ENCODE assay signal across 2 cellular contexts in the genomic region with DNA sequence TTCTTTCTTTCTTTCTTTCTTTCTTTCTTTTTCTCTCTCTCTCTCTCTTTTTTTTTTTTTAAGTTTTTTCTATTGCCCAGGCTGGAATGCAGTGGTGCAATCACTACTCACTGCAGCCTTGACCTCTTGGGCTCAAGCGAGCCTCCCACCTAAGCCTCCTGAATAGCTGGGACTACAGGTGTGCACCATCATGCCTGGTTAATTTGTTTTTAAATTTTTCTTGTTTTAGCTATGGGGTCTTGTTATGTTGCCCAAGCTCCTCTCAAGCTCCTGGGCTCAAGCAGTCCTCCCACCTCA.
TF ChIP-seq lines count a peak whose summit lies in the region.

No MANE protein-coding gene starts in this region.

TF ChIP-seq in HepG2, 621 proteins besides CTCF, POLR2A, EP300 and RAD21:
- 0 out of 2 replicates have a peak, but pooled peaks have one; percentile 14 for TF ChIP-seq U2AF2 (IDR thresholded peaks at IDR 0.05; ENCODE audit: low read depth, low read length)
- peak; percentile 64 for TF ChIP-seq NR2F6 (IDR thresholded peaks at IDR 0.05)
- peak; percentile 59 for TF ChIP-seq NR2F6 (CRISPR knock-in tag; IDR thresholded peaks at IDR 0.05)
- no peak for TF ChIP-seq CENPT (CRISPR knock-in tag; IDR thresholded peaks at IDR 0.05; ENCODE audit: low read depth)
- peak in 1 of 2 experiments; percentile 46; a peak in 2 of 4 replicates for TF ChIP-seq NR2F1 (CRISPR knock-in tag; IDR thresholded peaks at IDR 0.05)
- TF ChIP-seq, protein P1, sequence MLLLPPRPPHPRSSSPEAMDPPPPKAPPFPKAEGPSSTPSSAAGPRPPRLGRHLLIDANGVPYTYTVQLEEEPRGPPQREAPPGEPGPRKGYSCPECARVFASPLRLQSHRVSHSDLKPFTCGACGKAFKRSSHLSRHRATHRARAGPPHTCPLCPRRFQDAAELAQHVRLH (CRISPR knock-in tag; IDR thresholded peaks at IDR 0.05; ENCODE audit: borderline replicate concordance, low read depth) = no peak
- peak; percentile 74 for TF ChIP-seq TEAD3 (CRISPR knock-in tag; optimal IDR thresholded peaks at IDR 0.05; ENCODE audit: borderline replicate concordance)
- TF ChIP-seq SRF (IDR thresholded peaks at IDR 0.05; ENCODE audit: low read depth, low read length) = no peak
- peak; percentile 24; the same call in 1 of the 2 replicates for TF ChIP-seq ZNF460 (CRISPR knock-in tag; IDR thresholded peaks at IDR 0.05; ENCODE audit: borderline replicate concordance)
- TF ChIP-seq CEBPG (CRISPR knock-in tag; IDR thresholded peaks at IDR 0.05) = 0 out of 2 replicates have a peak, but pooled peaks have one; percentile 41
- TF ChIP-seq, protein P2, sequence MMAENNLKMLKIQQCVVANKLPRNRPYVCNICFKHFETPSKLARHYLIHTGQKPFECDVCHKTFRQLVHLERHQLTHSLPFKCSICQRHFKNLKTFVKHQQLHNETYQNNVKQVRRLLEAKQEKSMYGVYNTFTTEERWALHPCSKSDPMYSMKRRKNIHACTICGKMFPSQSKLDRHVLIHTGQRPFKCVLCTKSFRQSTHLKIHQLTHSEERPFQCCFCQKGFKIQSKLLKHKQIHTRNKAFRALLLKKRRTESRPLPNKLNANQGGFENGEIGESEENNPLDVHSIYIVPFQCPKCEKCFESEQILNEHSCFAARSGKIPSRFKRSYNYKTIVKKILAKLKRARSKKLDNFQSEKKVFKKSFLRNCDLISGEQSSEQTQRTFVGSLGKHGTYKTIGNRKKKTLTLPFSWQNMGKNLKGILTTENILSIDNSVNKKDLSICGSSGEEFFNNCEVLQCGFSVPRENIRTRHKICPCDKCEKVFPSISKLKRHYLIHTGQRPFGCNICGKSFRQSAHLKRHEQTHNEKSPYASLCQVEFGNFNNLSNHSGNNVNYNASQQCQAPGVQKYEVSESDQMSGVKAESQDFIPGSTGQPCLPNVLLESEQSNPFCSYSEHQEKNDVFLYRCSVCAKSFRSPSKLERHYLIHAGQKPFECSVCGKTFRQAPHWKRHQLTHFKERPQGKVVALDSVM (CRISPR knock-in tag; IDR thresholded peaks at IDR 0.05) = peak; percentile 96
- TF ChIP-seq, protein P3, sequence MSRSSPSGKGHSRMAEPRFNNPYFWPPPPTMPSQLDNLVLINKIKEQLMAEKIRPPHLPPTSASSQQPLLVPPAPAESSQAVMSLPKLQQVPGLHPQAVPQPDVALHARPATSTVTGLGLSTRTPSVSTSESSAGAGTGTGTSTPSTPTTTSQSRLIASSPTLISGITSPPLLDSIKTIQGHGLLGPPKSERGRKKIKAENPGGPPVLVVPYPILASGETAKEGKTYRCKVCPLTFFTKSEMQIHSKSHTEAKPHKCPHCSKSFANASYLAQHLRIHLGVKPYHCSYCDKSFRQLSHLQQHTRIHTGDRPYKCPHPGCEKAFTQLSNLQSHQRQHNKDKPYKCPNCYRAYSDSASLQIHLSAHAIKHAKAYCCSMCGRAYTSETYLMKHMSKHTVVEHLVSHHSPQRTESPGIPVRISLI (CRISPR knock-in tag; IDR thresholded peaks at IDR 0.05; ENCODE audit: borderline replicate concordance) = peak; percentile 32; the same call in 1 of the 2 replicates

TF ChIP-seq in K562, 482 proteins besides CTCF, POLR2A, EP300 and RAD21:
- TF ChIP-seq ZNF282 (CRISPR knock-in tag; IDR thresholded peaks at IDR 0.05) = no peak
- TF ChIP-seq, protein P4, sequence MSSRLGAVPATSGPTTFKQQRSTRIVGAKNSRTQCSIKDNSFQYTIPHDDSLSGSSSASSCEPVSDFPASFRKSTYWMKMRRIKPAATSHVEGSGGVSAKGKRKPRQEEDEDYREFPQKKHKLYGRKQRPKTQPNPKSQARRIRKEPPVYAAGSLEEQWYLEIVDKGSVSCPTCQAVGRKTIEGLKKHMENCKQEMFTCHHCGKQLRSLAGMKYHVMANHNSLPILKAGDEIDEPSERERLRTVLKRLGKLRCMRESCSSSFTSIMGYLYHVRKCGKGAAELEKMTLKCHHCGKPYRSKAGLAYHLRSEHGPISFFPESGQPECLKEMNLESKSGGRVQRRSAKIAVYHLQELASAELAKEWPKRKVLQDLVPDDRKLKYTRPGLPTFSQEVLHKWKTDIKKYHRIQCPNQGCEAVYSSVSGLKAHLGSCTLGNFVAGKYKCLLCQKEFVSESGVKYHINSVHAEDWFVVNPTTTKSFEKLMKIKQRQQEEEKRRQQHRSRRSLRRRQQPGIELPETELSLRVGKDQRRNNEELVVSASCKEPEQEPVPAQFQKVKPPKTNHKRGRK (tag; IDR thresholded peaks at IDR 0.05) = peak; percentile 69; the same call in 1 of the 2 replicates
